ENCODE assay signal across 9 cellular contexts in the genomic region with DNA sequence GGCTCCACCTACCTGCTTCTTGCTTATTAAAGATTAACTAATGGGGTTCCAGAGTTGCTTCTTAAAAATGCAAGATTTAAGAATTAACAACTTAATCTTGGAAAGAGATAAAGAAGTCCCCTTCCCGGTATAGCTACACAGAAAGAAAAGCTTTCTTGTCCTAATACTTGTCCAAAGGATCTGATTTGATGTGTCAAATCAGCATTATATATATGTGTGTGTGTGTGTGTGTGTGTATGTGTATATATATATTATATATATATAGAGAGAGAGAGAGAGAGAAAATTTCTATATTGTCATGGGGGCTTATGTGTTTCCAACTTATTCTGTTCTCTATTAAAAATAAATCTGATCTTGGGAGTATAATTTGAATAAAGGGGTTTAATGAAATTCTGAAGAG. TPM values are rescaled to one million over a fixed set of nuclear protein-coding genes. Genes with fewer than 3 reads are reported as not detected.
DNase-seq lines count a peak whose midpoint lies in the region; ATAC-seq and TF ChIP-seq lines count a peak whose summit lies in the region.
"Had no signal": no experiment of that assay in that cellular context is flagged by ENCODE, and none has a peak within 500 bp of the region (broad histone marks: within the 10 kb centered on the region; RNA-seq: fewer than 3 reads in every experiment).

No MANE protein-coding gene starts in this region.

- no peaks in the 10 kb centered on the region for H3K27me3 ChIP-seq in heart left ventricle
- H3K27me3 ChIP-seq in vagina, result no peaks in the 10 kb centered on the region

- BruUV-seq in MCF 10A (replicated peaks; lab: Mats Ljungman, UMichigan), result no TSS peak

- H3K27ac ChIP-seq in heart left ventricle (peak overlapping the region in 11 of 12 donors; percentile 58 to 88 (median 78)), vagina (peak overlapping the region; percentile 90)

- H3K36me3 ChIP-seq in heart left ventricle, result no peaks in the 10 kb centered on the region
- H3K36me3 ChIP-seq in vagina, result no peaks in the 10 kb centered on the region

- no peaks in the 10 kb centered on the region for H3K9me3 ChIP-seq in heart left ventricle
- no peaks in the 10 kb centered on the region for H3K9me3 ChIP-seq in vagina

- H3K27me3 Mint-ChIP-seq in MCF 10A (ENCODE audit: insufficient read depth, unreplicated experiment) (no peaks in the 10 kb centered on the region), mesothelial cell of epicardium (ENCODE audit: low read depth) (no peaks in the 10 kb centered on the region)

- DNase-seq in heart left ventricle, result no peak
- no peak for DNase-seq in Right ventricle myocardium superior
- no peak for DNase-seq in MCF 10A (ENCODE audit: unreplicated experiment)
- DNase-seq in mesothelial cell of epicardium (ENCODE audit: low spot score in 2 of 2, unreplicated experiment in 2 of 2), result no peak
- DNase-seq in vagina (ENCODE audit: extremely low spot score in 2 of 2), result no peak
- no peak for DNase-seq in globus pallidus (ENCODE audit: low spot score)
- DNase-seq in NCI-H82 (lab: John Stamatoyannopoulos, UW), result no peak
- DNase-seq in C1 segment of cervical spinal cord (lab: John Stamatoyannopoulos, UW), result no peak

- intact Hi-C loops in heart left ventricle (cut with DNase I) (loop anchor here in 5 of 10 donors (2.0 to 10.0 kb wide), 5 partner anchors 34 to 509 kb away; a partner anchor contains a TSS), Right ventricle myocardium superior (cut with DNase I) (no loop called here), MCF 10A (cut with micrococcal nuclease) (loop anchor here (5.0 to 10.0 kb wide), 2 partner anchors 111 to 359 kb away; no protein-coding TSS in a partner anchor), vagina (cut with DNase I) (loop anchor here (10.0 kb wide), 1 partner anchor 509 kb away; a partner anchor contains a TSS)

- ATAC-seq in heart left ventricle, result no peak
- ATAC-seq in Right ventricle myocardium superior (ENCODE audit: poor library complexity), result no peak

- CTCF ChIA-PET in MCF 10A (lab: Yijun Ruan, JAX), result interaction anchor here (0.8 to 1.5 kb wide), 3 partner anchors 14 to 195 kb away, joined by 4 to 5 read pairs (median 4); no protein-coding TSS in a partner anchor

- H3K9me3 Mint-ChIP-seq in MCF 10A (ENCODE audit: unreplicated experiment), result no peaks in the 10 kb centered on the region
- no peaks in the 10 kb centered on the region for H3K9me3 Mint-ChIP-seq in mesothelial cell of epicardium

- H3K36me3 Mint-ChIP-seq in MCF 10A (ENCODE audit: insufficient read depth, unreplicated experiment) (peaks cover 30% of the 10 kb centered on the region), mesothelial cell of epicardium (no peaks in the 10 kb centered on the region)

- TF ChIP-seq POLR2A in heart left ventricle (IDR thresholded peaks at IDR 0.05) (no peak), vagina (IDR thresholded peaks at IDR 0.05) (no peak)

- H3K4me1 ChIP-seq in heart left ventricle (peaks cover 0 to 37% (median 15%) of the 10 kb centered on the region in 12 donors), vagina (peaks cover 24% of the 10 kb centered on the region)

- WGBS in heart left ventricle, 4 donors, result 0 to 3% (median 0%) methylated on average over 1 of the region's 1 CpG

- H3K27ac Mint-ChIP-seq in MCF 10A (ENCODE audit: low read depth, unreplicated experiment), result peak overlapping the region; percentile 82
- peak overlapping the region; percentile 98 for H3K27ac Mint-ChIP-seq in mesothelial cell of epicardium

- TF ChIP-seq CTCF in heart left ventricle (IDR thresholded peaks at IDR 0.05) (no peak), MCF 10A (IDR thresholded peaks at IDR 0.05; ENCODE audit: unreplicated experiment) (no peak), mesothelial cell of epicardium (IDR thresholded peaks at IDR 0.05; ENCODE audit: unreplicated experiment) (no peak), vagina (IDR thresholded peaks at IDR 0.05) (no peak)

- H3K4me3 ChIP-seq in heart left ventricle (peak overlapping the region; percentile 52 to 79 (median 68)), vagina (peak overlapping the region; percentile 75 to 81)

- H3K4me1 Mint-ChIP-seq in MCF 10A (ENCODE audit: insufficient read depth, unreplicated experiment) (peaks cover 21% of the 10 kb centered on the region), mesothelial cell of epicardium (peaks cover 29% of the 10 kb centered on the region)

- POLR2A ChIA-PET in MCF 10A (lab: Yijun Ruan, JAX), result interaction anchor here (0.5 to 3.1 kb wide), 21 partner anchors 9 to 1867 kb away, joined by 3 to 19 read pairs (median 4); partner anchors contain the start of gene ZNF184

- peak overlapping the region; percentile 96 for H3K4me3 Mint-ChIP-seq in MCF 10A (ENCODE audit: unreplicated experiment)
- H3K4me3 Mint-ChIP-seq in mesothelial cell of epicardium, result peak overlapping the region; percentile 97

RNA-seq across cellular contexts. Expression of gene HMGN4, which starts 4.6 kb away (rescaled TPM):
- total RNA-seq in heart left ventricle, result 10 to 100 TPM; 22.4 to 34.7 (median 32.1) TPM
- 10 to 100 TPM in 1 of 2 donors, 1 to 10 TPM in 1; 5.8 to 52.8 TPM for polyA plus RNA-seq in heart left ventricle
- total RNA-seq in Right ventricle myocardium superior, result 25.1 TPM
- 71.7 and 75.4 TPM in 2 replicates for total RNA-seq in MCF 10A (2022)
- total RNA-seq in mesothelial cell of epicardium, result 49.4 to 60.5 TPM (median 54.1 TPM) in 3 replicates
- 58.4 TPM for total RNA-seq in vagina

RNA-seq across cellular contexts. Expression of gene BTN1A1, which starts 33.4 kb away (rescaled TPM):
- total RNA-seq in heart left ventricle (not detected), Right ventricle myocardium superior (not detected), MCF 10A (2022) (not detected in 2 replicates), mesothelial cell of epicardium (0.09 to 0.11 TPM in 2 of 3 replicates, not detected in the other), vagina (not detected)
- polyA plus RNA-seq in heart left ventricle, result not detected
- total RNA-seq: G401 had no signal
